ENCODE assay signal across 19 cellular contexts in genomic region chr19:28051047-28051446, GRCh38.
"Had no signal": no experiment of that assay in that cellular context is flagged by ENCODE, and none has a peak within 500 bp of the region (broad histone marks: within the 10 kb centered on the region; RNA-seq: fewer than 3 reads in every experiment).

No MANE protein-coding gene starts in this region.

- H3K27me3 Mint-ChIP-seq: naive thymus-derived CD4-positive, alpha-beta T cell had no signal

- H3K36me3 Mint-ChIP-seq: immature natural killer cell; naive thymus-derived CD4-positive, alpha-beta T cell had no signal

- H3K27me3 ChIP-seq: dorsolateral prefrontal cortex, esophagus squamous epithelium, gastroesophageal sphincter, neutrophil had no signal

- H3K27ac ChIP-seq: dorsolateral prefrontal cortex, epithelial cell of prostate, esophagus squamous epithelium, gastroesophageal sphincter, neutrophil, psoas muscle had no signal

- H3K9me3 ChIP-seq: psoas muscle had no signal

- DNase-seq: cortex of kidney; dorsolateral prefrontal cortex; effector memory CD4-positive, alpha-beta T cell; esophagus squamous epithelium; foreskin fibroblast; glutamatergic neuron; immature natural killer cell; kidney; left cardiac atrium; naive thymus-derived CD4-positive, alpha-beta T cell; nephron progenitor cell; psoas muscle; small intestine; stimulated activated CD4-positive, alpha-beta T cell treated with anti-CD3 and anti-CD28 coated beads, Interleukin-12 subunit alpha, Interleukin-12 subunit beta, amount 100 ng/mL, for 4 hours; stimulated activated naive CD4-positive, alpha-beta T cell; trophoblast cell had no signal

- ATAC-seq: gastroesophageal sphincter; left cardiac atrium; naive thymus-derived CD4-positive, alpha-beta T cell; psoas muscle had no signal

- H3K4me3 Mint-ChIP-seq: immature natural killer cell; naive thymus-derived CD4-positive, alpha-beta T cell; nephron progenitor cell had no signal

- H3K27ac Mint-ChIP-seq: immature natural killer cell; naive thymus-derived CD4-positive, alpha-beta T cell; nephron progenitor cell had no signal

- H3K36me3 ChIP-seq: esophagus squamous epithelium, gastroesophageal sphincter, neutrophil had no signal

- H3K4me1 ChIP-seq: esophagus squamous epithelium, gastroesophageal sphincter, psoas muscle had no signal

- H3K4me1 Mint-ChIP-seq: immature natural killer cell; naive thymus-derived CD4-positive, alpha-beta T cell; nephron progenitor cell had no signal

- H3K4me3 ChIP-seq: dorsolateral prefrontal cortex, esophagus squamous epithelium, gastroesophageal sphincter, psoas muscle had no signal
